In genomic region chr11:16610213-16610737, GRCh38 we compare ENCODE assay signal across 21 cellular contexts.
DNase-seq lines count a peak whose midpoint lies in the region; ATAC-seq and TF ChIP-seq lines count a peak whose summit lies in the region.
"Had no signal": no experiment of that assay in that cellular context is flagged by ENCODE, and none has a peak within 500 bp of the region (broad histone marks: within the 10 kb centered on the region; RNA-seq: fewer than 3 reads in every experiment).

No MANE protein-coding gene starts in this region.

- 72 to 79% methylated on average over 20 to 23 of the region's 23 CpGs for WGBS in esophagus squamous epithelium, 2 donors

- CTCF ChIA-PET in WTC11 (lab: Charles Lee): interaction anchor here (0.8 kb wide), 1 partner anchor 669 kb away, joined by 3 read pairs; no protein-coding TSS in a partner anchor

- H4K20me1 ChIP-seq in GM23338 (replicated peaks; ENCODE audit: insufficient read depth) (peaks cover 31% of the 10 kb centered on the region), osteoblast (ENCODE audit: insufficient read depth, low read length) (peaks cover 2% of the 10 kb centered on the region)

- H3K9me3 Mint-ChIP-seq in GM23338 (no peaks in the 10 kb centered on the region; the same call in 2 of the 3 replicates), WTC11 (no peaks in the 10 kb centered on the region)
- H3K9me3 Mint-ChIP-seq: CD8-positive, alpha-beta T cell had no signal

- no peak for TF ChIP-seq CTCF in GM23338 (conservative IDR thresholded peaks at IDR 0.05; ENCODE audit: low read depth in 2 of 2)
- no peak for TF ChIP-seq CTCF in WTC11 (IDR thresholded peaks at IDR 0.05)
- TF ChIP-seq CTCF in osteoblast (IDR thresholded peaks at IDR 0.05; ENCODE audit: extremely low read depth, low read depth, low read length): no peak
- no peak for TF ChIP-seq CTCF in esophagus squamous epithelium (IDR thresholded peaks at IDR 0.05)

- H3K27ac ChIP-seq in GM23338 (ENCODE audit: low read depth): no peak overlapping the region
- H3K27ac ChIP-seq in osteoblast (ENCODE audit: low read depth, low read length): no peak overlapping the region
- H3K27ac ChIP-seq in esophagus squamous epithelium: no peak overlapping the region
- H3K27ac ChIP-seq: BLaER1 treated with 17β-estradiol and CSF1 and Interleukin-3, amounts not matched to agents 10 nM and 100 nM had no signal

- peak overlapping the region; percentile 55 for H3K4me3 Mint-ChIP-seq in GM23338
- H3K4me3 Mint-ChIP-seq in WTC11: peak overlapping the region; percentile 56
- H3K4me3 Mint-ChIP-seq: CD8-positive, alpha-beta T cell had no signal

- H3K27ac Mint-ChIP-seq in GM23338 (no peak overlapping the region), WTC11 (no peak overlapping the region)
- H3K27ac Mint-ChIP-seq: CD8-positive, alpha-beta T cell had no signal

- H3K36me3 Mint-ChIP-seq in GM23338 (ENCODE audit: low read depth): no peaks in the 10 kb centered on the region
- no peaks in the 10 kb centered on the region for H3K36me3 Mint-ChIP-seq in WTC11
- H3K36me3 Mint-ChIP-seq: CD8-positive, alpha-beta T cell had no signal

- no peaks in the 10 kb centered on the region for H3K9me3 ChIP-seq in iPS-15b (ENCODE audit: control insufficient read depth, insufficient read depth, low read length)
- H3K9me3 ChIP-seq in osteoblast (ENCODE audit: low read depth, low read length): no peaks in the 10 kb centered on the region
- peaks cover 0 to 4% (median 0%) of the 10 kb centered on the region in 3 donors for H3K9me3 ChIP-seq in esophagus squamous epithelium
- H3K9me3 ChIP-seq: HAP-1, SK-N-SH had no signal

- H3K9me2 ChIP-seq in GM23338 (ENCODE audit: insufficient read depth): no peaks in the 10 kb centered on the region
- H3K9me2 ChIP-seq: SK-N-SH had no signal

- H3K4me1 Mint-ChIP-seq in GM23338: peaks cover 38% of the 10 kb centered on the region
- peaks cover 40% of the 10 kb centered on the region for H3K4me1 Mint-ChIP-seq in WTC11

- H3K9ac ChIP-seq in iPS-15b (ENCODE audit: low read depth, low read length): no peak overlapping the region
- H3K9ac ChIP-seq: BLaER1 treated with 17β-estradiol and CSF1 and Interleukin-3, amounts not matched to agents 10 nM and 100 nM; SK-N-SH had no signal

- H3K36me3 ChIP-seq in GM23338 (ENCODE audit: insufficient read depth) (no peaks in the 10 kb centered on the region), iPS-15b (ENCODE audit: control insufficient read depth, insufficient read depth, low read length) (no peaks in the 10 kb centered on the region), osteoblast (ENCODE audit: insufficient read depth, low read length) (no peaks in the 10 kb centered on the region), esophagus squamous epithelium (no peaks in the 10 kb centered on the region)
- H3K36me3 ChIP-seq: BLaER1 treated with 17β-estradiol and CSF1 and Interleukin-3, amounts not matched to agents 10 nM and 100 nM; HAP-1 had no signal

- peaks cover 100% of the 10 kb centered on the region for H3K27me3 ChIP-seq in GM23338 (ENCODE audit: insufficient read depth)
- H3K27me3 ChIP-seq in iPS-15b (ENCODE audit: control insufficient read depth, insufficient read depth, low read length): peaks cover 94% of the 10 kb centered on the region
- H3K27me3 ChIP-seq in osteoblast (ENCODE audit: insufficient read depth, low read length): peaks cover 81% of the 10 kb centered on the region
- peaks cover 4 to 100% (median 9%) of the 10 kb centered on the region in 4 donors for H3K27me3 ChIP-seq in esophagus squamous epithelium

- DNase-seq in GM23338 (ENCODE audit: low spot score): peak; percentile 30
- DNase-seq in WTC11 (ENCODE audit: low spot score): no peak
- peak; percentile 68 for DNase-seq in osteoblast (ENCODE audit: insufficient read length, low spot score, missing footprints)
- no peak for DNase-seq in A172 (ENCODE audit: low spot score)
- no peak for DNase-seq in esophagus squamous epithelium (lab: John Stamatoyannopoulos, UW)
- DNase-seq: CD8-positive, alpha-beta T cell; EL; KBM-7; NCI-H1105 treated with DMSO at 0.1 percent for 48 hours; NCI-H1694; NCI-H2081 treated with DMSO at 0.1 percent for 48 hours; NCI-H510A; NCI-H774; SHP77; SK-N-SH had no signal

- peaks cover 36% of the 10 kb centered on the region for H3K4me1 ChIP-seq in GM23338 (ENCODE audit: insufficient read depth)
- peaks cover 2% of the 10 kb centered on the region for H3K4me1 ChIP-seq in iPS-15b (ENCODE audit: control insufficient read depth, insufficient read depth, low read length)
- peaks cover 26% of the 10 kb centered on the region for H3K4me1 ChIP-seq in osteoblast (ENCODE audit: insufficient read depth, low read length)
- H3K4me1 ChIP-seq in esophagus squamous epithelium: peaks cover 0 to 52% (median 17%) of the 10 kb centered on the region in 3 donors

- H3K4me2 ChIP-seq in GM23338: peak overlapping the region; percentile 76
- H3K4me2 ChIP-seq in osteoblast (ENCODE audit: insufficient read depth, low read length): no peak overlapping the region
- H3K4me2 ChIP-seq: BLaER1 treated with 17β-estradiol and CSF1 and Interleukin-3, amounts not matched to agents 10 nM and 100 nM; SK-N-SH had no signal

- H3K27me3 Mint-ChIP-seq in GM23338 (ENCODE audit: insufficient read depth, low read depth, poor library complexity) (peaks cover 21% of the 10 kb centered on the region), WTC11 (ENCODE audit: low read depth) (peaks cover 5% of the 10 kb centered on the region)

- TF ChIP-seq POLR2A in esophagus squamous epithelium (IDR thresholded peaks at IDR 0.05): no peak

- H2AFZ ChIP-seq in GM23338 (no peak overlapping the region; the same call in 1 of the 2 replicates), osteoblast (ENCODE audit: low read length) (no peak overlapping the region)

- intact Hi-C loops in esophagus squamous epithelium (cut with DNase I): loop anchor here (10.0 kb wide), 1 partner anchor 1285 kb away; no protein-coding TSS in a partner anchor

- peaks cover 4% of the 10 kb centered on the region; the same call in 1 of the 2 replicates for H3F3A ChIP-seq in GM23338 (replicated peaks; ENCODE audit: low read depth)

- ATAC-seq in GM23338 (no peak), WTC11 (no peak), GM18909 (IDR thresholded peaks at IDR 0.05; ENCODE audit: poor library complexity, unreplicated experiment) (no peak), HG03457 (IDR thresholded peaks at IDR 0.05; ENCODE audit: unreplicated experiment) (no peak)
- ATAC-seq: CD8-positive, alpha-beta T cell; HepG2 had no signal

- POLR2A ChIA-PET in WTC11 (lab: Charles Lee): no interaction called here

- peak overlapping the region; percentile 51 for H3K4me3 ChIP-seq in GM23338
- peak overlapping the region; percentile 38 for H3K4me3 ChIP-seq in iPS-15b (ENCODE audit: low read depth, low read length)
- H3K4me3 ChIP-seq in osteoblast (ENCODE audit: insufficient read depth, low read length): no peak overlapping the region
- H3K4me3 ChIP-seq in esophagus squamous epithelium: no peak overlapping the region
- H3K4me3 ChIP-seq: BLaER1 treated with 17β-estradiol and CSF1 and Interleukin-3, amounts not matched to agents 10 nM and 100 nM; HAP-1 had no signal

- H3K79me2 ChIP-seq in GM23338 (replicated peaks; ENCODE audit: insufficient read depth) (no peaks in the 10 kb centered on the region), osteoblast (ENCODE audit: insufficient read depth, low read length) (no peaks in the 10 kb centered on the region)

TF ChIP-seq in GM23338, 12 proteins besides CTCF, POLR2A, EP300 and RAD21 (continues in another document):
- TF ChIP-seq NANOG (IDR thresholded peaks at IDR 0.05; ENCODE audit: borderline replicate concordance): no peak

TF ChIP-seq in WTC11, 78 proteins besides CTCF, POLR2A, EP300 and RAD21:
- TF ChIP-seq USF2 (CRISPR knock-in tag; IDR thresholded peaks at IDR 0.05) (peak; percentile 43; the same call in 1 of the 2 replicates), USF1 (CRISPR knock-in tag; IDR thresholded peaks at IDR 0.05) (no peak), ZNF281 (CRISPR knock-in tag; IDR thresholded peaks at IDR 0.05) (no peak)

Comparison
In these comparisons a context has a peak if more than half of its experiments do, and no peak if none do; other contexts are left out.
1. DNase-seq: peak in GM23338 (single experiment) and osteoblast (single experiment); none in WTC11 (single experiment), A172 (single experiment) and esophagus squamous epithelium (single experiment).
2. H3K4me3 ChIP-seq: peak in GM23338 (single experiment) and iPS-15b (single experiment); none in osteoblast (single experiment) and esophagus squamous epithelium (0 of 4).